9 cellular contexts compared by ENCODE assay signal in the genomic region with DNA sequence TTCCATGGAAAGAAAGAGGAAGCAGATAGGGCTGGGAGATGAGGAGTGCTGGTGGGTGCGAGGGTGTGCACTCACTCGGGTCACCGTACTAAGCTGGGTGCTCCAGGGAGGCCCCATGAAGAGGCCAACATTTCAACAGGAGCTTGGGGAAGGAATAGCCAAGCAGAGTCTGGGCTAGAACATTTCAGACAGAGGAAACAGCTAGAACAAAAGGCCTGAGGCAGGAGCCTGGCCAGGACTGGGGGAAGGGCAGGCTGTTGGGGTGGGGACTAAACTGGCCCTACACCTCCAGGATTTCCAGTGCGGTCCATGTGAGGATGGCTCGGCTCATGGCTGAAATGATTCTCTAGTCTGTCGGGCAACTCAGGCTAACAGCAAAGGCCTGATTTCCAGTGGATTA.
A peak's percentile ranks its signal among the peaks of the same experiment; 100 is the strongest.
DNase-seq lines count a peak whose midpoint lies in the region; ATAC-seq and TF ChIP-seq lines count a peak whose summit lies in the region.
"Had no signal": no experiment of that assay in that cellular context is flagged by ENCODE, and none has a peak within 500 bp of the region (broad histone marks: within the 10 kb centered on the region; RNA-seq: fewer than 3 reads in every experiment).

No MANE protein-coding gene starts in this region.

- H3K36me3 ChIP-seq in CD4-positive, alpha-beta memory T cell (ENCODE audit: insufficient read depth, low read length): no peaks in the 10 kb centered on the region
- no peaks in the 10 kb centered on the region for H3K36me3 ChIP-seq in KMS-11 (ENCODE audit: insufficient read depth)

- H2AFZ ChIP-seq in KMS-11 (ENCODE audit: low read depth): peak overlapping the region; percentile 52

- peak overlapping the region; percentile 97 to 100 (median 100) for H3K27ac Mint-ChIP-seq in CD4-positive, alpha-beta memory T cell
- H3K27ac Mint-ChIP-seq in chondrocyte (ENCODE audit: unreplicated experiment) (no peak overlapping the region), nephron (peak overlapping the region; percentile 70 to 91 (median 82))

- no peaks in the 10 kb centered on the region for H3K36me3 Mint-ChIP-seq in CD4-positive, alpha-beta memory T cell
- H3K36me3 Mint-ChIP-seq in chondrocyte (ENCODE audit: low read depth): no peaks in the 10 kb centered on the region
- H3K36me3 Mint-ChIP-seq in nephron (ENCODE audit: low read depth): no peaks in the 10 kb centered on the region

- no peak for TF ChIP-seq CTCF in KMS-11 (conservative IDR thresholded peaks at IDR 0.05; ENCODE audit: low read depth, low read length)
- no peak for TF ChIP-seq CTCF in chondrocyte (IDR thresholded peaks at IDR 0.05)
- no peak for TF ChIP-seq CTCF in nephron (IDR thresholded peaks at IDR 0.05; ENCODE audit: unreplicated experiment in 3 of 3)

- H3K79me2 ChIP-seq in KMS-11 (ENCODE audit: insufficient read depth, low read depth): no peaks in the 10 kb centered on the region

- peaks cover 0 to 3% (median 0%) of the 10 kb centered on the region in 8 donors for H3K9me3 Mint-ChIP-seq in CD4-positive, alpha-beta memory T cell
- H3K9me3 Mint-ChIP-seq in chondrocyte (ENCODE audit: low read depth) (no peaks in the 10 kb centered on the region), nephron (no peaks in the 10 kb centered on the region)

- ATAC-seq in HG02763 (IDR thresholded peaks at IDR 0.05; ENCODE audit: unreplicated experiment): no peak

- H3K27ac ChIP-seq in CD4-positive, alpha-beta memory T cell (ENCODE audit: low read depth, low read length): peak overlapping the region; percentile 83
- peak overlapping the region; percentile 94 for H3K27ac ChIP-seq in KMS-11

- POLR2A ChIA-PET in CD4-positive, alpha-beta memory T cell (lab: Charles Lee; ENCODE audit: partially characterized antibody): interaction anchor here (1.4 to 65.0 kb wide), 4 partner anchors 30 to 325 kb away, joined by 3 to 6960 read pairs (median 612); a partner anchor contains a TSS

- intact Hi-C loops in CD4-positive, alpha-beta memory T cell (cut with micrococcal nuclease): no loop called here

- peak overlapping the region in 1 of 2 donors; percentile 3 for H3K4me3 ChIP-seq in CD4-positive, alpha-beta memory T cell (ENCODE audit: low read length in 2 of 2)
- no peak overlapping the region for H3K4me3 ChIP-seq in KMS-11 (IDR thresholded peaks at IDR 0.05; ENCODE audit: insufficient read depth, low read depth, low read length)

- no peaks in the 10 kb centered on the region for H3K27me3 ChIP-seq in CD4-positive, alpha-beta memory T cell (ENCODE audit: insufficient read depth, low read length)
- H3K27me3 ChIP-seq in KMS-11 (ENCODE audit: insufficient read depth, low read depth): no peaks in the 10 kb centered on the region

- no peak for DNase-seq in CD4-positive, alpha-beta memory T cell
- DNase-seq in chondrocyte (ENCODE audit: low spot score): peak; percentile 46
- DNase-seq in GOT3 (lab: John Stamatoyannopoulos, UW): no peak
- no peak for DNase-seq in COLO668 (lab: John Stamatoyannopoulos, UW; ENCODE audit: unreplicated experiment)
- no peak for DNase-seq in COLO829 (ENCODE audit: low spot score)
- DNase-seq: DMS 273 treated with DMSO at 0.1 percent for 48 hours had no signal

- peak overlapping the region; percentile 72; the same call in 1 of the 2 replicates for H3K9ac ChIP-seq in KMS-11

- H3K4me1 Mint-ChIP-seq in CD4-positive, alpha-beta memory T cell: peaks cover 69 to 98% (median 84%) of the 10 kb centered on the region in 4 donors
- H3K4me1 Mint-ChIP-seq in chondrocyte (ENCODE audit: low read depth) (peaks cover 20% of the 10 kb centered on the region), nephron (peaks cover 55% of the 10 kb centered on the region)

- H4K20me1 ChIP-seq in KMS-11 (ENCODE audit: insufficient read depth): no peaks in the 10 kb centered on the region

- H3K27me3 Mint-ChIP-seq in CD4-positive, alpha-beta memory T cell: no peaks in the 10 kb centered on the region
- H3K27me3 Mint-ChIP-seq in chondrocyte (ENCODE audit: low read depth) (peaks cover 1% of the 10 kb centered on the region), nephron (ENCODE audit: low read depth) (no peaks in the 10 kb centered on the region)

- H3K4me1 ChIP-seq in CD4-positive, alpha-beta memory T cell (ENCODE audit: insufficient read depth, low read length): peaks cover 100% of the 10 kb centered on the region
- peaks cover 80% of the 10 kb centered on the region for H3K4me1 ChIP-seq in KMS-11 (ENCODE audit: low read depth, poor library complexity, severe bottlenecking)

- H3K4me3 Mint-ChIP-seq in CD4-positive, alpha-beta memory T cell: peak overlapping the region in 7 of 8 donors; percentile 46 to 86 (median 67)
- H3K4me3 Mint-ChIP-seq in chondrocyte (ENCODE audit: unreplicated experiment): no peak overlapping the region
- no peak overlapping the region for H3K4me3 Mint-ChIP-seq in nephron

- CTCF ChIA-PET in CD4-positive, alpha-beta memory T cell (lab: Charles Lee; ENCODE audit: partially characterized antibody): interaction anchor here (0.8 to 18.4 kb wide), 7 partner anchors 8 to 95 kb away, joined by 3 to 445 read pairs (median 28); a partner anchor contains a TSS

- H3K9me3 ChIP-seq in CD4-positive, alpha-beta memory T cell (ENCODE audit: control insufficient read depth in 1 of 2, low read length in 2 of 2): no peaks in the 10 kb centered on the region

- H3K4me2 ChIP-seq in KMS-11: peak overlapping the region; percentile 99

Comparison
In these comparisons a context has a peak if more than half of its experiments do, and no peak if none do; other contexts are left out.
1. H3K4me3 Mint-ChIP-seq: peak in CD4-positive, alpha-beta memory T cell (7 of 8); none in chondrocyte (single experiment) and nephron (0 of 3).